ENCODE assay signal across 11 cellular contexts in the genomic region with DNA sequence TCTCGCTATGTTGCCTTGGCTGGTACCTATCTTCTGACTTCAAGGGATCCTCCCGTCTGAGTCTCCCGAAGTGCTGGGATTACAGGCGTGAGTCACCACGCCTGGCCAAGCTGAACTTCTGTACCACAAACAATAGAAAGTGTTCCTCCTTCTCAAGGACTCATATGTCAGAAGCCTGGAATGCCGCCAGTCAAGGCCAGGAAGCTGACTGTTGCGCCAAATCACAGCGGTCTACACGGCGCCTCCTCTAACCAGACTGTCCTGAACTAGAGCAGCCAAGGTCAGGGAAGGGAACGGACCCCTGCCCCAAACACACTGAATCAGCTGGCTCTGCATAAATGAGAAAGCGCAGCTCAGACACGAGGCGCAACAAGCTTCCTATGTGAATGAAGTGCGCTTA. TPM values are rescaled to one million over a fixed set of nuclear protein-coding genes. Genes with fewer than 3 reads are reported as not detected.
A peak's percentile ranks its signal among the peaks of the same experiment; 100 is the strongest.
DNase-seq lines count a peak whose midpoint lies in the region; ATAC-seq, FAIRE-seq and TF ChIP-seq lines count a peak whose summit lies in the region.
"Had no signal": no experiment of that assay in that cellular context is flagged by ENCODE, and none has a peak within 500 bp of the region (broad histone marks: within the 10 kb centered on the region; RNA-seq: fewer than 3 reads in every experiment).

No MANE protein-coding gene starts in this region.

- H4K20me1 ChIP-seq in osteoblast (ENCODE audit: insufficient read depth, low read length) = no peaks in the 10 kb centered on the region

- H3K27ac Mint-ChIP-seq in stimulated activated memory B cell treated with anti-CD40 and anti-IgM and Interleukin-4, amounts not matched to agents 10 μg/mL and 1 μg/mL and 100 μg/mL, for 72 hours = no peak overlapping the region
- H3K27ac Mint-ChIP-seq: IgD-negative memory B cell had no signal

- H3K36me3 Mint-ChIP-seq in stimulated activated memory B cell treated with anti-CD40 and anti-IgM and Interleukin-4, amounts not matched to agents 10 μg/mL and 1 μg/mL and 100 μg/mL, for 72 hours = peaks cover 43% of the 10 kb centered on the region

- peak; percentile 90 for FAIRE-seq in RCC 7860 (lab: Jason Lieb, UNC)
- FAIRE-seq: D721Med had no signal

- CTCF ChIA-PET in BJ (lab: Yijun Ruan, JAX) = no interaction called here

- peak; percentile 19 for DNase-seq in BJ (ENCODE audit: low read depth)
- peak; percentile 94 for DNase-seq in RCC 7860 (ENCODE audit: low spot score)
- peak; percentile 81 for DNase-seq in fibroblast of mammary gland (ENCODE audit: low read depth)
- DNase-seq in osteoblast (ENCODE audit: insufficient read length, low spot score, missing footprints) = peak; percentile 92
- DNase-seq in stimulated activated CD4-positive, alpha-beta T cell treated with anti-CD3 and anti-CD28 coated beads, Interleukin-1b, Interleukin-23, amount 100 ng/mL, for 48 hours = no peak
- DNase-seq in NCI-H748 treated with DMSO at 0.1 percent for 48 hours (lab: John Stamatoyannopoulos, UW) = no peak
- DNase-seq: T-helper 9 cell had no signal

- peak overlapping the region; percentile 31 for H3K4me2 ChIP-seq in osteoblast (ENCODE audit: insufficient read depth, low read length)

- H3K79me2 ChIP-seq in osteoblast (ENCODE audit: insufficient read depth, low read length) = no peaks in the 10 kb centered on the region

- H3K4me3 Mint-ChIP-seq in stimulated activated memory B cell treated with anti-CD40 and anti-IgM and Interleukin-4, amounts not matched to agents 10 μg/mL and 1 μg/mL and 100 μg/mL, for 72 hours = no peak overlapping the region

- H2AFZ ChIP-seq in osteoblast (ENCODE audit: low read length) = no peak overlapping the region

- POLR2A ChIA-PET in BJ (lab: Charles Lee) = no interaction called here

- H3K9me3 ChIP-seq in osteoblast (ENCODE audit: low read depth, low read length) = no peaks in the 10 kb centered on the region

- H3K27ac ChIP-seq in osteoblast (ENCODE audit: low read depth, low read length) = no peak overlapping the region

- no peaks in the 10 kb centered on the region for H3K27me3 ChIP-seq in BJ (ENCODE audit: control insufficient read depth, insufficient read depth, low read length)
- no peaks in the 10 kb centered on the region for H3K27me3 ChIP-seq in osteoblast (ENCODE audit: insufficient read depth, low read length)

- ATAC-seq in stimulated activated memory B cell treated with anti-CD40 and anti-IgM and Interleukin-4, amounts not matched to agents 10 μg/mL and 1 μg/mL and 100 μg/mL, for 72 hours = no peak
- ATAC-seq in HG03196 (IDR thresholded peaks at IDR 0.05; ENCODE audit: unreplicated experiment) = no peak

- H3K4me1 ChIP-seq in osteoblast (ENCODE audit: insufficient read depth, low read length) = peaks cover 14% of the 10 kb centered on the region

- H3K9me3 Mint-ChIP-seq in stimulated activated memory B cell treated with anti-CD40 and anti-IgM and Interleukin-4, amounts not matched to agents 10 μg/mL and 1 μg/mL and 100 μg/mL, for 72 hours = peaks cover 3% of the 10 kb centered on the region

- no peaks in the 10 kb centered on the region for H3K36me3 ChIP-seq in BJ (ENCODE audit: control insufficient read depth, insufficient read depth, low read length)
- H3K36me3 ChIP-seq in osteoblast (ENCODE audit: insufficient read depth, low read length) = no peaks in the 10 kb centered on the region

- no peaks in the 10 kb centered on the region for H3K27me3 Mint-ChIP-seq in stimulated activated memory B cell treated with anti-CD40 and anti-IgM and Interleukin-4, amounts not matched to agents 10 μg/mL and 1 μg/mL and 100 μg/mL, for 72 hours

- H3K4me3 ChIP-seq in BJ (ENCODE audit: low read depth, low read length) (no peak overlapping the region), fibroblast of mammary gland (ENCODE audit: control insufficient read depth, low read depth, low read length) (no peak overlapping the region), osteoblast (ENCODE audit: insufficient read depth, low read length) (no peak overlapping the region)

- no peak for TF ChIP-seq CTCF in BJ (IDR thresholded peaks at IDR 0.05; ENCODE audit: insufficient read depth, low read depth, low read length)
- TF ChIP-seq CTCF in fibroblast of mammary gland (conservative IDR thresholded peaks at IDR 0.05; ENCODE audit: control insufficient read depth, insufficient read depth, low read depth, low read length) = no peak
- no peak for TF ChIP-seq CTCF in osteoblast (IDR thresholded peaks at IDR 0.05; ENCODE audit: extremely low read depth, low read depth, low read length)

- peaks cover 7% of the 10 kb centered on the region for H3K4me1 Mint-ChIP-seq in stimulated activated memory B cell treated with anti-CD40 and anti-IgM and Interleukin-4, amounts not matched to agents 10 μg/mL and 1 μg/mL and 100 μg/mL, for 72 hours

RNA-seq across cellular contexts. Expression of a gene that starts 14.6 kb away (rescaled TPM):
- 2.5 and 4.9 TPM in 2 replicates for polyA plus RNA-seq in BJ (2011; rRNA removed)
- 1.1 and 1.7 TPM in 2 replicates for polyA minus RNA-seq in BJ (2011; rRNA and poly(A)+ RNA removed)
- total RNA-seq in osteoblast = 3.6 and 3.8 TPM in 2 replicates

Comparison
In these comparisons a context has a peak if more than half of its experiments do, and no peak if none do; other contexts are left out.
1. DNase-seq: peak in BJ (single experiment), RCC 7860 (single experiment), fibroblast of mammary gland (single experiment) and osteoblast (single experiment); none in stimulated activated CD4-positive, alpha-beta T cell treated with anti-CD3 and anti-CD28 coated beads, Interleukin-1b, Interleukin-23, amount 100 ng/mL, for 48 hours (single experiment) and NCI-H748 treated with DMSO at 0.1 percent for 48 hours (single experiment).